ENCODE assay signal across 29 cellular contexts in genomic region chr2:122596541-122596940, GRCh38.
"Had no signal": no experiment of that assay in that cellular context is flagged by ENCODE, and none has a peak within 500 bp of the region (broad histone marks: within the 10 kb centered on the region; RNA-seq: fewer than 3 reads in every experiment).

No MANE protein-coding gene starts in this region.

- ATAC-seq: naive thymus-derived CD4-positive, alpha-beta T cell; natural killer cell; psoas muscle; right cardiac atrium; right lobe of liver; stimulated activated effector memory CD8-positive, alpha-beta T cell treated with anti-CD3 and anti-CD28 coated beads, Interleukin-12 subunit alpha, Interleukin-12 subunit beta, amount 100 ng/mL, for 72 hours; stimulated activated naive B cell treated with anti-CD40 and anti-IgM and Interleukin-4, amounts not matched to agents 10 μg/mL and 1 μg/mL and 100 μg/mL, for 72 hours; upper lobe of right lung had no signal

- DNase-seq: naive thymus-derived CD4-positive, alpha-beta T cell; natural killer cell; nephron progenitor cell; nucleus accumbens; ovary; posterior cingulate gyrus; psoas muscle; right cardiac atrium; right lobe of liver; sigmoid colon; small intestine; stimulated activated CD4-positive, alpha-beta T cell treated with anti-CD3 and anti-CD28 coated beads, Interleukin-15, amount 100 ng/mL, for 24 hours; stimulated activated CD4-positive, alpha-beta T cell treated with anti-CD3 and anti-CD28 coated beads, Interleukin-2, amount 100 ng/mL, for 24 hours; stimulated activated CD4-positive, alpha-beta T cell treated with anti-CD3 and anti-CD28 coated beads, Interleukin-2, amount 100 ng/mL, for 48 hours; stimulated activated CD4-positive, alpha-beta T cell treated with anti-CD3 and anti-CD28 coated beads, Interleukin-4, amount 100 ng/mL, for 24 hours; stimulated activated naive B cell treated with anti-CD40 and anti-IgM and Interleukin-4, amounts not matched to agents 10 μg/mL and 1 μg/mL and 100 μg/mL, for 72 hours; stimulated activated naive CD4-positive, alpha-beta T cell treated with Interleukin-2 at 50 U/mL for 16 hours; stomach; thyroid gland; trophoblast cell; upper lobe of right lung; uterus had no signal

- H3K4me3 ChIP-seq: ovary, psoas muscle, right lobe of liver, sigmoid colon, stomach, thoracic aorta, thyroid gland, tibial nerve, upper lobe of right lung, uterus had no signal

- H3K4me1 ChIP-seq: psoas muscle, right lobe of liver, sigmoid colon, stomach, thyroid gland, tibial nerve, upper lobe of right lung, uterus had no signal

- H3K36me3 Mint-ChIP-seq: naive thymus-derived CD4-positive, alpha-beta T cell; natural killer cell; stimulated activated effector memory CD8-positive, alpha-beta T cell treated with anti-CD3 and anti-CD28 coated beads, Interleukin-12 subunit alpha, Interleukin-12 subunit beta, amount 100 ng/mL, for 72 hours; stimulated activated naive B cell treated with anti-CD40 and anti-IgM and Interleukin-4, amounts not matched to agents 10 μg/mL and 1 μg/mL and 100 μg/mL, for 72 hours had no signal

- H3K4me3 Mint-ChIP-seq: naive thymus-derived CD4-positive, alpha-beta T cell; natural killer cell; nephron progenitor cell; neural crest cell; stimulated activated effector memory CD8-positive, alpha-beta T cell treated with anti-CD3 and anti-CD28 coated beads, Interleukin-12 subunit alpha, Interleukin-12 subunit beta, amount 100 ng/mL, for 72 hours; stimulated activated naive B cell treated with anti-CD40 and anti-IgM and Interleukin-4, amounts not matched to agents 10 μg/mL and 1 μg/mL and 100 μg/mL, for 72 hours; stimulated activated naive CD8-positive, alpha-beta T cell treated with anti-CD3 and anti-CD28 coated beads, Interleukin-15, Interleukin-2, amounts not matched to agents 100 ng/mL and 50 ng/mL, for 24 hours had no signal

- H3K27me3 Mint-ChIP-seq: naive thymus-derived CD4-positive, alpha-beta T cell; progenitor cell of endocrine pancreas; stimulated activated naive B cell treated with anti-CD40 and anti-IgM and Interleukin-4, amounts not matched to agents 10 μg/mL and 1 μg/mL and 100 μg/mL, for 72 hours; stimulated activated naive CD8-positive, alpha-beta T cell treated with anti-CD3 and anti-CD28 coated beads, Interleukin-15, Interleukin-2, amounts not matched to agents 100 ng/mL and 50 ng/mL, for 24 hours had no signal

- H3K36me3 ChIP-seq: neutrophil, ovary, right lobe of liver, sigmoid colon, stomach, thoracic aorta, thyroid gland, tibial nerve, upper lobe of right lung, uterus had no signal

- H3K27ac Mint-ChIP-seq: naive thymus-derived CD4-positive, alpha-beta T cell; natural killer cell; nephron progenitor cell; progenitor cell of endocrine pancreas; stimulated activated effector memory CD8-positive, alpha-beta T cell treated with anti-CD3 and anti-CD28 coated beads, Interleukin-12 subunit alpha, Interleukin-12 subunit beta, amount 100 ng/mL, for 72 hours; stimulated activated naive B cell treated with anti-CD40 and anti-IgM and Interleukin-4, amounts not matched to agents 10 μg/mL and 1 μg/mL and 100 μg/mL, for 72 hours; stimulated activated naive CD8-positive, alpha-beta T cell treated with anti-CD3 and anti-CD28 coated beads, Interleukin-15, Interleukin-2, amounts not matched to agents 100 ng/mL and 50 ng/mL, for 24 hours had no signal

- H3K9me3 Mint-ChIP-seq: nephron progenitor cell had no signal

- H3K9me3 ChIP-seq: neutrophil, ovary, psoas muscle, right lobe of liver, sigmoid colon, thoracic aorta, thyroid gland, tibial nerve, upper lobe of right lung, uterus had no signal

- H3K4me1 Mint-ChIP-seq: naive thymus-derived CD4-positive, alpha-beta T cell; natural killer cell; nephron progenitor cell; neural crest cell; stimulated activated effector memory CD8-positive, alpha-beta T cell treated with anti-CD3 and anti-CD28 coated beads, Interleukin-12 subunit alpha, Interleukin-12 subunit beta, amount 100 ng/mL, for 72 hours; stimulated activated naive B cell treated with anti-CD40 and anti-IgM and Interleukin-4, amounts not matched to agents 10 μg/mL and 1 μg/mL and 100 μg/mL, for 72 hours had no signal
